ENCODE assay signal across 27 cellular contexts in genomic region chr20:33894798-33895197, GRCh38.
DNase-seq lines count a peak whose midpoint lies in the region; ATAC-seq, FAIRE-seq and TF ChIP-seq lines count a peak whose summit lies in the region.
"Had no signal": no experiment of that assay in that cellular context is flagged by ENCODE, and none has a peak within 500 bp of the region (broad histone marks: within the 10 kb centered on the region; RNA-seq: fewer than 3 reads in every experiment).

No MANE protein-coding gene starts in this region.

- no peak overlapping the region for H3K9ac ChIP-seq in astrocyte (ENCODE audit: low read length)

- H3K4me2 ChIP-seq in astrocyte (ENCODE audit: low read length): no peak overlapping the region

- no peak overlapping the region for H3K27ac ChIP-seq in astrocyte (ENCODE audit: low read depth, low read length)
- H3K27ac ChIP-seq in heart right ventricle: peak overlapping the region in 4 of 10 donors; percentile 7 to 25 (median 20)
- H3K27ac ChIP-seq in CD4-positive, alpha-beta memory T cell (ENCODE audit: low read depth, low read length): no peak overlapping the region
- H3K27ac ChIP-seq: dorsolateral prefrontal cortex, suprapubic skin had no signal

- H3K27me3 Mint-ChIP-seq in astrocyte (ENCODE audit: low read depth, unreplicated experiment) (peaks cover 9% of the 10 kb centered on the region), MCF 10A (ENCODE audit: insufficient read depth, unreplicated experiment) (peaks cover 69% of the 10 kb centered on the region)
- peaks cover 15 to 21% of the 10 kb centered on the region in 2 donors for H3K27me3 Mint-ChIP-seq in CD4-positive, alpha-beta memory T cell

- BruUV-seq in MCF 10A (replicated peaks; lab: Mats Ljungman, UMichigan): no TSS peak

- no peak overlapping the region for H2AFZ ChIP-seq in astrocyte (ENCODE audit: low read depth, low read length)

- H3K27me3 ChIP-seq in astrocyte (ENCODE audit: insufficient read depth, low read length) (no peaks in the 10 kb centered on the region), heart right ventricle (no peaks in the 10 kb centered on the region)
- no peaks in the 10 kb centered on the region for H3K27me3 ChIP-seq in CD4-positive, alpha-beta memory T cell (ENCODE audit: insufficient read depth, low read length)
- H3K27me3 ChIP-seq: MG63, sigmoid colon had no signal

- H3K9me3 Mint-ChIP-seq in astrocyte (ENCODE audit: unreplicated experiment): peaks cover 9% of the 10 kb centered on the region
- no peaks in the 10 kb centered on the region for H3K9me3 Mint-ChIP-seq in MCF 10A (ENCODE audit: unreplicated experiment)
- H3K9me3 Mint-ChIP-seq in CD4-positive, alpha-beta memory T cell: peaks cover 0 to 6% (median 1%) of the 10 kb centered on the region in 8 donors
- H3K9me3 Mint-ChIP-seq: activated CD8-positive, alpha-beta T cell treated with anti-CD3 and anti-CD28 coated beads for 36 hours; central memory CD8-positive, alpha-beta T cell had no signal

- POLR2A ChIA-PET in MCF 10A (lab: Yijun Ruan, JAX): no interaction called here
- POLR2A ChIA-PET in CD4-positive, alpha-beta memory T cell (lab: Charles Lee; ENCODE audit: partially characterized antibody): no interaction called here

- H3K4me1 Mint-ChIP-seq in astrocyte (ENCODE audit: low read depth, unreplicated experiment): peaks cover 18% of the 10 kb centered on the region
- H3K4me1 Mint-ChIP-seq in MCF 10A (ENCODE audit: insufficient read depth, unreplicated experiment): no peaks in the 10 kb centered on the region
- no peaks in the 10 kb centered on the region for H3K4me1 Mint-ChIP-seq in CD4-positive, alpha-beta memory T cell
- H3K4me1 Mint-ChIP-seq: activated T-helper 17 cell treated with anti-CD3 and anti-CD28 coated beads, Interleukin-2, amount 50 U/mL, for 72 hours; central memory CD8-positive, alpha-beta T cell had no signal

- H3K36me3 ChIP-seq in astrocyte (ENCODE audit: insufficient read depth, low read length): no peaks in the 10 kb centered on the region
- no peaks in the 10 kb centered on the region for H3K36me3 ChIP-seq in heart right ventricle
- H3K36me3 ChIP-seq in CD4-positive, alpha-beta memory T cell (ENCODE audit: insufficient read depth, low read length): no peaks in the 10 kb centered on the region
- H3K36me3 ChIP-seq: MG63, sigmoid colon, suprapubic skin had no signal

- H4K20me1 ChIP-seq in astrocyte (ENCODE audit: insufficient read depth, low read length): no peaks in the 10 kb centered on the region

- no peak for FAIRE-seq in astrocyte (lab: Jason Lieb, UNC)
- FAIRE-seq: H54, HTR-8/SVneo had no signal

- H3K9me3 ChIP-seq in astrocyte (ENCODE audit: insufficient read depth, low read depth, low read length): peaks cover 4% of the 10 kb centered on the region
- peaks cover 0 to 17% (median 7%) of the 10 kb centered on the region in 11 donors for H3K9me3 ChIP-seq in heart right ventricle
- H3K9me3 ChIP-seq in CD4-positive, alpha-beta memory T cell (ENCODE audit: control insufficient read depth in 1 of 2, low read length in 2 of 2): no peaks in the 10 kb centered on the region
- H3K9me3 ChIP-seq: sigmoid colon, suprapubic skin had no signal

- no peak overlapping the region for H3K4me3 Mint-ChIP-seq in astrocyte (ENCODE audit: unreplicated experiment)
- no peak overlapping the region for H3K4me3 Mint-ChIP-seq in MCF 10A (ENCODE audit: unreplicated experiment)
- no peak overlapping the region for H3K4me3 Mint-ChIP-seq in CD4-positive, alpha-beta memory T cell
- H3K4me3 Mint-ChIP-seq: activated CD8-positive, alpha-beta T cell treated with anti-CD3 and anti-CD28 coated beads for 36 hours; activated T-helper 17 cell treated with anti-CD3 and anti-CD28 coated beads, Interleukin-2, amount 50 U/mL, for 72 hours; central memory CD8-positive, alpha-beta T cell; stimulated activated naive B cell treated with anti-CD40 and anti-IgM and Interleukin-4, amounts not matched to agents 10 μg/mL and 1 μg/mL and 100 μg/mL, for 72 hours had no signal

- intact Hi-C loops in heart right ventricle (cut with DNase I) (no loop called here), posterior vena cava (cut with DNase I) (no loop called here), MCF 10A (cut with micrococcal nuclease) (no loop called here)
- intact Hi-C loops in CD4-positive, alpha-beta memory T cell (cut with micrococcal nuclease): no loop called here

- TF ChIP-seq CTCF in astrocyte (IDR thresholded peaks at IDR 0.05; ENCODE audit: insufficient read depth, low read depth, low read length): no peak
- no peak for TF ChIP-seq CTCF in heart right ventricle (IDR thresholded peaks at IDR 0.05)
- no peak for TF ChIP-seq CTCF in MCF 10A (IDR thresholded peaks at IDR 0.05; ENCODE audit: unreplicated experiment)

- H3K4me3 ChIP-seq in astrocyte (ENCODE audit: insufficient read depth, low read depth, low read length) (no peak overlapping the region), heart right ventricle (no peak overlapping the region)
- no peak overlapping the region for H3K4me3 ChIP-seq in CD4-positive, alpha-beta memory T cell (ENCODE audit: low read length in 2 of 2)
- H3K4me3 ChIP-seq: dorsolateral prefrontal cortex, MG63, sigmoid colon, suprapubic skin had no signal

- H3K27ac Mint-ChIP-seq in astrocyte (ENCODE audit: unreplicated experiment): no peak overlapping the region
- H3K27ac Mint-ChIP-seq in MCF 10A (ENCODE audit: low read depth, unreplicated experiment): no peak overlapping the region
- H3K27ac Mint-ChIP-seq in CD4-positive, alpha-beta memory T cell: no peak overlapping the region
- H3K27ac Mint-ChIP-seq: activated CD8-positive, alpha-beta T cell treated with anti-CD3 and anti-CD28 coated beads for 36 hours; activated T-helper 17 cell treated with anti-CD3 and anti-CD28 coated beads, Interleukin-2, amount 50 U/mL, for 72 hours; progenitor cell of endocrine pancreas; stimulated activated naive B cell treated with anti-CD40 and anti-IgM and Interleukin-4, amounts not matched to agents 10 μg/mL and 1 μg/mL and 100 μg/mL, for 72 hours had no signal

- H3K36me3 Mint-ChIP-seq in astrocyte (ENCODE audit: low read depth, unreplicated experiment) (no peaks in the 10 kb centered on the region), MCF 10A (ENCODE audit: insufficient read depth, unreplicated experiment) (no peaks in the 10 kb centered on the region)
- H3K36me3 Mint-ChIP-seq in CD4-positive, alpha-beta memory T cell: no peaks in the 10 kb centered on the region
- H3K36me3 Mint-ChIP-seq: activated naive CD4-positive, alpha-beta T cell treated with anti-CD3 and anti-CD28 coated beads, Interleukin-2, amount 50 U/mL, for 72 hours; stimulated activated naive B cell treated with anti-CD40 and anti-IgM and Interleukin-4, amounts not matched to agents 10 μg/mL and 1 μg/mL and 100 μg/mL, for 72 hours had no signal

- peak; percentile 59 for DNase-seq in GM04503 (ENCODE audit: low read depth)
- DNase-seq in astrocyte (ENCODE audit: low read depth): peak; percentile 57
- DNase-seq in heart right ventricle: no peak
- DNase-seq in posterior vena cava (ENCODE audit: low spot score): peak; percentile 0
- no peak for DNase-seq in MCF 10A (ENCODE audit: unreplicated experiment)
- DNase-seq in T1000 (lab: John Stamatoyannopoulos, UW): no peak
- no peak for DNase-seq in CD4-positive, alpha-beta memory T cell
- DNase-seq: activated CD8-positive, alpha-beta T cell treated with anti-CD3 and anti-CD28 coated beads for 36 hours; aorta; dorsolateral prefrontal cortex; head of caudate nucleus; KBM-7; kidney glomerular epithelial cell; MG63; NCI-H2081 treated with DMSO at 0.1 percent for 48 hours; NCI-H446; sigmoid colon; stimulated activated naive B cell treated with anti-CD40 and anti-IgM and Interleukin-4, amounts not matched to agents 10 μg/mL and 1 μg/mL and 100 μg/mL, for 72 hours; T-helper 2 cell had no signal

- ATAC-seq in heart right ventricle: peak; percentile 58 to 94 (median 85)
- ATAC-seq: activated CD8-positive, alpha-beta T cell treated with anti-CD3 and anti-CD28 coated beads for 36 hours; activated naive CD4-positive, alpha-beta T cell treated with anti-CD3 and anti-CD28 coated beads, Interleukin-2, amount 50 U/mL, for 72 hours; activated T-helper 17 cell treated with anti-CD3 and anti-CD28 coated beads, Interleukin-2, amount 50 U/mL, for 72 hours; SK-N-SH treated with all-trans-retinoic acid at 6 μM for 48 hours; stimulated activated naive B cell treated with anti-CD40 and anti-IgM and Interleukin-4, amounts not matched to agents 10 μg/mL and 1 μg/mL and 100 μg/mL, for 72 hours had no signal

- 21 to 36% methylated on average over 3 of the region's 3 CpGs for WGBS in heart right ventricle, 2 donors

- CTCF ChIA-PET in MCF 10A (lab: Yijun Ruan, JAX): interaction anchor here (0.8 kb wide), 1 partner anchor 1374 kb away, joined by 3 read pairs; no protein-coding TSS in a partner anchor
- CTCF ChIA-PET in CD4-positive, alpha-beta memory T cell (lab: Charles Lee; ENCODE audit: partially characterized antibody): interaction anchor here (1.1 to 1.2 kb wide), 2 partner anchors 127 to 175 kb away, joined by 3 read pairs; no protein-coding TSS in a partner anchor

- no peaks in the 10 kb centered on the region for H3K79me2 ChIP-seq in astrocyte (ENCODE audit: insufficient read depth, low read length)

- H3K4me1 ChIP-seq in astrocyte (ENCODE audit: insufficient read depth, low read length) (peaks cover 5% of the 10 kb centered on the region), heart right ventricle (peaks cover 0 to 8% (median 0%) of the 10 kb centered on the region in 9 donors)
- H3K4me1 ChIP-seq in CD4-positive, alpha-beta memory T cell (ENCODE audit: insufficient read depth, low read length): no peaks in the 10 kb centered on the region
- H3K4me1 ChIP-seq: suprapubic skin had no signal

Comparison
In these comparisons a context has a peak if more than half of its experiments do, and no peak if none do; other contexts are left out.
1. DNase-seq: peak in GM04503 (single experiment), astrocyte (single experiment) and posterior vena cava (single experiment); none in heart right ventricle (0 of 2), MCF 10A (single experiment), T1000 (single experiment) and CD4-positive, alpha-beta memory T cell (0 of 5).